ENCODE assay signal across 8 cellular contexts in the genomic region with DNA sequence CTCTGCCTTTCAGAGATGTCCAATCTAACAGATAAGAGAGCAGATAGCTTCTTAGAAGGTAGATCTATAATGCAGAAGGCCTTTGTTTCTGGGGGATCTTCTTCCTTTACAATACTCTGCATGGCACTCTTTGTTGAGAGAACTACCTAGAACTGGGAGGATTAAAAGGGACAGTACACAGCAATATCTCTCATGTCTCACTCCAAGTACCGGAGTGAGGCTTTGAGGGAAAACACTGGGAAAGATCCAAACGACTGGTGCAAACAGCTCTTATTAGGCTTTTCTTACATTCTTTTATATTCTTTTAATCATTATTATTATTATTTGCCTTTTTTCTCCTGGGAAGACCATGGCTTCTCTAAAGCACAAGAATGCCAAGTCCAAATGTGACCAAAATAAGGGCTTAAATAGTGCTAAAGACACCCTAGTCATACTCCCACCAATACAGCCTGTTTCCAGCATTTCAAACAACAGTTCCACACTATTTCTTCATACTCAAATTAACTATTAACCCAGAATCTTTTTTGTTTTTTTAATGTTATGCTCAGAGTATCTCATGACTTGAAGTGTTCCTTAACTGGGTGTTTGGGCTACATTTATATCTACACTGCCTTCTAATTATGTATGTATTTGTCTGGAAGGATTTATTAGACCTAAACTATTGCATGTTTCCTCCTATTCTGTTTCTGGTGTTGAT.
"Had no signal": no experiment of that assay in that cellular context is flagged by ENCODE, and none has a peak within 500 bp of the region (broad histone marks: within the 10 kb centered on the region; RNA-seq: fewer than 3 reads in every experiment).

No MANE protein-coding gene starts in this region.

- DNase-seq: activated CD4-positive, alpha-beta memory T cell treated with anti-CD3 and anti-CD28 coated beads for 36 hours; activated effector memory CD4-positive, alpha-beta T cell treated with Interleukin-2 at 50 U/mL for 16 hours; hypothalamus; kidney glomerular epithelial cell; lower lobe of right lung; T-helper 17 cell; transverse colon had no signal

- H3K27me3 Mint-ChIP-seq: activated CD4-positive, alpha-beta memory T cell treated with anti-CD3 and anti-CD28 coated beads for 36 hours; T-helper 17 cell had no signal

- H3K4me3 Mint-ChIP-seq: activated CD4-positive, alpha-beta memory T cell treated with anti-CD3 and anti-CD28 coated beads for 36 hours; mesothelial cell of epicardium; T-helper 17 cell had no signal

- H3K4me1 Mint-ChIP-seq: mesothelial cell of epicardium, T-helper 17 cell had no signal

- H3K27ac Mint-ChIP-seq: mesothelial cell of epicardium, T-helper 17 cell had no signal

- ATAC-seq: T-helper 17 cell had no signal
